Comparison of ENCODE assay signal across 10 cellular contexts in genomic region chr21:46189213-46189958, GRCh38. TPM values are rescaled to one million over a fixed set of nuclear protein-coding genes. Genes with fewer than 3 reads are reported as not detected.
DNase-seq lines count a peak whose midpoint lies in the region; ATAC-seq and TF ChIP-seq lines count a peak whose summit lies in the region.
"Had no signal": no experiment of that assay in that cellular context is flagged by ENCODE, and none has a peak within 500 bp of the region (broad histone marks: within the 10 kb centered on the region; RNA-seq: fewer than 3 reads in every experiment).

No MANE protein-coding gene starts in this region.

- H3K4me1 ChIP-seq in Caco-2 (peaks cover 11% of the 10 kb centered on the region), SJCRH30 (peaks cover 17% of the 10 kb centered on the region), osteoblast (ENCODE audit: insufficient read depth, low read length) (peaks cover 27% of the 10 kb centered on the region)

- H3K79me2 ChIP-seq in osteoblast (ENCODE audit: insufficient read depth, low read length) = no peaks in the 10 kb centered on the region

- H3K4me3 ChIP-seq in Caco-2 (ENCODE audit: low read depth, low read length) (no peak overlapping the region), SJCRH30 (no peak overlapping the region), fibroblast of villous mesenchyme (ENCODE audit: low read depth, low read length) (no peak overlapping the region), osteoblast (ENCODE audit: insufficient read depth, low read length) (no peak overlapping the region)

- POLR2A ChIA-PET in Caco-2 (lab: Charles Lee) = no interaction called here

- TF ChIP-seq CTCF in Caco-2 (IDR thresholded peaks at IDR 0.05; ENCODE audit: insufficient read depth in 1 of 2, low read depth in 1 of 2, low read length in 1 of 2, severe bottlenecking in 1 of 2, unreplicated experiment in 1 of 2) (no peak), fibroblast of villous mesenchyme (IDR thresholded peaks at IDR 0.05; ENCODE audit: insufficient read depth, low read depth, low read length) (no peak), osteoblast (IDR thresholded peaks at IDR 0.05; ENCODE audit: extremely low read depth, low read depth, low read length) (no peak)

- no TSS peak for BruUV-seq in Caco-2 (replicated peaks; lab: Mats Ljungman, UMichigan)

- H3K4me1 Mint-ChIP-seq in Caco-2 (ENCODE audit: low read depth, unreplicated experiment) = peaks cover 25% of the 10 kb centered on the region

- CTCF ChIA-PET in Caco-2 (lab: Charles Lee) = interaction anchor here (0.8 kb wide), 1 partner anchor 46 kb away, joined by 3 read pairs; no protein-coding TSS in a partner anchor

- H3K36me3 ChIP-seq in Caco-2 (ENCODE audit: control insufficient read depth, insufficient read depth, low read length) = peaks cover 5% of the 10 kb centered on the region
- peaks cover 7% of the 10 kb centered on the region; the same call in 1 of the 2 replicates for H3K36me3 ChIP-seq in SJCRH30
- peaks cover 14% of the 10 kb centered on the region for H3K36me3 ChIP-seq in osteoblast (ENCODE audit: insufficient read depth, low read length)

- H3K27me3 ChIP-seq in Caco-2 (replicated peaks; ENCODE audit: control insufficient read depth, insufficient read depth, low read length) (no peaks in the 10 kb centered on the region), SJCRH30 (no peaks in the 10 kb centered on the region), osteoblast (ENCODE audit: insufficient read depth, low read length) (no peaks in the 10 kb centered on the region)

- H3K4me3 Mint-ChIP-seq in Caco-2 (ENCODE audit: unreplicated experiment) = no peak overlapping the region
- H3K4me3 Mint-ChIP-seq: activated CD8-positive, alpha-beta T cell treated with anti-CD3 and anti-CD28 coated beads for 36 hours had no signal

- ATAC-seq in GM18870 (IDR thresholded peaks at IDR 0.05; ENCODE audit: unreplicated experiment) (no peak), GM18511 (IDR thresholded peaks at IDR 0.05; ENCODE audit: unreplicated experiment) (no peak)
- ATAC-seq: activated CD8-positive, alpha-beta T cell treated with anti-CD3 and anti-CD28 coated beads for 36 hours had no signal

- no peak overlapping the region for H2AFZ ChIP-seq in osteoblast (ENCODE audit: low read length)

- no peak for DNase-seq in Caco-2
- DNase-seq in SJCRH30 = no peak
- peak; percentile 65 for DNase-seq in fibroblast of villous mesenchyme (ENCODE audit: low read depth)
- peak; percentile 96 for DNase-seq in osteoblast (ENCODE audit: insufficient read length, low spot score, missing footprints)
- no peak for DNase-seq in NCI-H2227 (lab: John Stamatoyannopoulos, UW; ENCODE audit: unreplicated experiment)
- no peak for DNase-seq in Kasumi-1 (lab: John Stamatoyannopoulos, UW)
- DNase-seq: activated CD8-positive, alpha-beta T cell treated with anti-CD3 and anti-CD28 coated beads for 36 hours; NCI-H2081 treated with DMSO at 0.1 percent for 48 hours had no signal

- intact Hi-C loops in Caco-2 (cut with micrococcal nuclease; ENCODE audit: unreplicated experiment) = no loop called here

- no peaks in the 10 kb centered on the region for H3K9me3 ChIP-seq in Caco-2
- no peaks in the 10 kb centered on the region for H3K9me3 ChIP-seq in SJCRH30 (replicated peaks)
- no peaks in the 10 kb centered on the region for H3K9me3 ChIP-seq in osteoblast (ENCODE audit: low read depth, low read length)

- no peaks in the 10 kb centered on the region for H3K27me3 Mint-ChIP-seq in Caco-2 (ENCODE audit: insufficient read depth, unreplicated experiment)
- H3K27me3 Mint-ChIP-seq: activated CD8-positive, alpha-beta T cell treated with anti-CD3 and anti-CD28 coated beads for 36 hours had no signal

- H3K9me3 Mint-ChIP-seq in Caco-2 (ENCODE audit: unreplicated experiment) = no peaks in the 10 kb centered on the region
- H3K9me3 Mint-ChIP-seq: activated CD8-positive, alpha-beta T cell treated with anti-CD3 and anti-CD28 coated beads for 36 hours had no signal

- no peaks in the 10 kb centered on the region for H4K20me1 ChIP-seq in osteoblast (ENCODE audit: insufficient read depth, low read length)

- peak overlapping the region; percentile 39 for H3K4me2 ChIP-seq in osteoblast (ENCODE audit: insufficient read depth, low read length)

- H3K27ac Mint-ChIP-seq in Caco-2 (ENCODE audit: unreplicated experiment) = peak overlapping the region; percentile 72
- H3K27ac Mint-ChIP-seq: activated CD8-positive, alpha-beta T cell treated with anti-CD3 and anti-CD28 coated beads for 36 hours had no signal

- H3K27ac ChIP-seq in SJCRH30 (0 out of 2 replicates have a peak overlapping the region, but pooled peaks have one; percentile 54), osteoblast (ENCODE audit: low read depth, low read length) (no peak overlapping the region)

- H3K36me3 Mint-ChIP-seq in Caco-2 (ENCODE audit: insufficient read depth, unreplicated experiment) = peaks cover 53% of the 10 kb centered on the region

RNA-seq across cellular contexts. Expression of gene SPATC1L, which starts 5.1 kb away (rescaled TPM):
- total RNA-seq in Caco-2 (2022) (3.1 and 4.6 TPM in 2 replicates), fibroblast of villous mesenchyme (5.8 and 9.5 TPM in 2 replicates), osteoblast (3.2 and 6.9 TPM in 2 replicates)
- 22.3 and 27.5 TPM in 2 replicates for total RNA-seq in SJCRH30 (2014; rRNA removed; shearing (Covaris generic))

RNA-seq across cellular contexts. Expression of gene FTCD, which starts 34.0 kb away (rescaled TPM):
- total RNA-seq in Caco-2 (2022) (3.5 and 4.5 TPM in 2 replicates), fibroblast of villous mesenchyme (under 0.01 and 0.43 TPM in 2 replicates), osteoblast (0.29 and 0.36 TPM in 2 replicates)
- not detected in 2 replicates for total RNA-seq in SJCRH30 (2014; rRNA removed; shearing (Covaris generic))

RNA-seq across cellular contexts. Expression of gene LSS, which starts 39.2 kb away (rescaled TPM):
- total RNA-seq in Caco-2 (2022) (121 and 127 TPM in 2 replicates), fibroblast of villous mesenchyme (139 and 182 TPM in 2 replicates), osteoblast (122 and 145 TPM in 2 replicates)
- 30.6 and 41.3 TPM in 2 replicates for total RNA-seq in SJCRH30 (2014; rRNA removed; shearing (Covaris generic))

Comparison
In these comparisons a context has a peak if more than half of its experiments do, and no peak if none do; other contexts are left out.
1. DNase-seq: peak in fibroblast of villous mesenchyme (single experiment) and osteoblast (single experiment); none in Caco-2 (0 of 2), SJCRH30 (0 of 2), NCI-H2227 (single experiment) and Kasumi-1 (0 of 2).